In genomic region chr19:2475702-2476450, GRCh38 we compare ENCODE assay signal across 1 cellular context.
TF ChIP-seq lines count a peak whose summit lies in the region.

A gene with protein sequence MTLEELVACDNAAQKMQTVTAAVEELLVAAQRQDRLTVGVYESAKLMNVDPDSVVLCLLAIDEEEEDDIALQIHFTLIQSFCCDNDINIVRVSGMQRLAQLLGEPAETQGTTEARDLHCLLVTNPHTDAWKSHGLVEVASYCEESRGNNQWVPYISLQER (plus strand): TSS chr19:2476127. CDS start chr19:2476359, 232 bp downstream.

TF ChIP-seq in GM12878, 131 proteins besides CTCF, POLR2A, EP300 and RAD21 (continued from another document):
- TF ChIP-seq, protein P1, sequence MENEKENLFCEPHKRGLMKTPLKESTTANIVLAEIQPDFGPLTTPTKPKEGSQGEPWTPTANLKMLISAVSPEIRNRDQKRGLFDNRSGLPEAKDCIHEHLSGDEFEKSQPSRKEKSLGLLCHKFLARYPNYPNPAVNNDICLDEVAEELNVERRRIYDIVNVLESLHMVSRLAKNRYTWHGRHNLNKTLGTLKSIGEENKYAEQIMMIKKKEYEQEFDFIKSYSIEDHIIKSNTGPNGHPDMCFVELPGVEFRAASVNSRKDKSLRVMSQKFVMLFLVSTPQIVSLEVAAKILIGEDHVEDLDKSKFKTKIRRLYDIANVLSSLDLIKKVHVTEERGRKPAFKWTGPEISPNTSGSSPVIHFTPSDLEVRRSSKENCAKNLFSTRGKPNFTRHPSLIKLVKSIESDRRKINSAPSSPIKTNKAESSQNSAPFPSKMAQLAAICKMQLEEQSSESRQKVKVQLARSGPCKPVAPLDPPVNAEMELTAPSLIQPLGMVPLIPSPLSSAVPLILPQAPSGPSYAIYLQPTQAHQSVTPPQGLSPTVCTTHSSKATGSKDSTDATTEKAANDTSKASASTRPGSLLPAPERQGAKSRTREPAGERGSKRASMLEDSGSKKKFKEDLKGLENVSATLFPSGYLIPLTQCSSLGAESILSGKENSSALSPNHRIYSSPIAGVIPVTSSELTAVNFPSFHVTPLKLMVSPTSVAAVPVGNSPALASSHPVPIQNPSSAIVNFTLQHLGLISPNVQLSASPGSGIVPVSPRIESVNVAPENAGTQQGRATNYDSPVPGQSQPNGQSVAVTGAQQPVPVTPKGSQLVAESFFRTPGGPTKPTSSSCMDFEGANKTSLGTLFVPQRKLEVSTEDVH (IDR thresholded peaks at IDR 0.05; ENCODE audit: low read depth, partially characterized antibody): no peak
- TF ChIP-seq SKIL (IDR thresholded peaks at IDR 0.05; ENCODE audit: low read depth, poor library complexity, severe bottlenecking): peak; percentile 34
- TF ChIP-seq PAX5 (IDR thresholded peaks at IDR 0.05; ENCODE audit: borderline replicate concordance, low read depth, low read length): 0 out of 2 replicates have a peak, but pooled peaks have one; percentile 23
- no peak for TF ChIP-seq ZZZ3 (IDR thresholded peaks at IDR 0.05; ENCODE audit: control insufficient read depth, insufficient read length, low read depth)
TF ChIP-seq in GM12878: peak in this region for 67.
